ENCODE assay signal across 8 cellular contexts in the genomic region with DNA sequence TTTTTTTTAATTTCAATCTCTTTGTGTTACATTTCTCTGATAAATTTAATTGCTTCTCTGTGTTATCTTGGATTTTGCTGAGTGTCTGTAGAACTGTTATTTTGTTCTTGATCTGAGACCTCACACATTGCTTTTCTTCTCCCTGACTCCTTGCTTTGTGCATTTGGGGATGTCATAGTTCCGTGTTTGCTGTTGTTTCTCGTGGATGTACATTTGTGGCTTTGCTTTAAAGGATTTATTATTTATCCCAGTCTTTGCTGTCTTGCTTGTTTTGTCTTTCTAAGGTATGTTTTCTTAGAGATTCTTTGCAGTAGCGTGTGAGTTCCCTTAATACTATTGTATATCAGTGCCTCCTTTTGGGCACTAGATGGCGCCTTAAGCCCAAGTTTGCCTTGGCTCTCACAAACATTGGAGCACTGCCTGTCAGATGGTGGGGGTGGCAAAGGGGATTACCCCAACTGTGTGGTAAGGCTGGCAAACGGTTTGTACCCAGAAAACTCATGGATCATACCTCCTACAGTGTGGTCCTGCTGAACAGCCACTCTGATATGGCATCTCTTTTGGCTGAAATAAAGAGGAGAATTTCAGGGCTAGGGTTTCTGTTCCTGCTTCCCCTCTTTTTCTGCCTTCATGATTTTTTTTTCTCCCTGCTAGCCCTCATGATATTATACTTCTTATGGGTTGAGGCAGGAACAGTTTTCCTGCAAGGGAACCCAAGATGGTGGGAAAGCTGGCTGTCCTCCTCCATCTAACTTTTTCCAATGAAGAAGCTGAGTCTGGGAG.
DNase-seq lines count a peak whose midpoint lies in the region; ATAC-seq and TF ChIP-seq lines count a peak whose summit lies in the region.

No MANE protein-coding gene starts in this region.

- H3K4me1 Mint-ChIP-seq in CD14-positive monocyte, result peaks cover 4% of the 10 kb centered on the region
- H3K4me1 Mint-ChIP-seq in activated CD4-positive, alpha-beta T cell treated with anti-CD3 and anti-CD28 coated beads, Interleukin-2, amount 10 ng/mL, durations not matched to agents 7 days and 5 days, result peaks cover 13% of the 10 kb centered on the region

- H3K4me3 ChIP-seq in lower lobe of right lung, result no peak overlapping the region

- H3K27me3 ChIP-seq in lower lobe of right lung (ENCODE audit: low read depth), result no peaks in the 10 kb centered on the region

- intact Hi-C loops in CD14-positive monocyte (cut with micrococcal nuclease) (no loop called here), lower lobe of right lung (cut with DNase I) (no loop called here)

- no peak overlapping the region for H3K27ac ChIP-seq in lower lobe of right lung

- H3K4me3 Mint-ChIP-seq in CD14-positive monocyte, result no peak overlapping the region
- H3K4me3 Mint-ChIP-seq in activated CD4-positive, alpha-beta T cell treated with anti-CD3 and anti-CD28 coated beads, Interleukin-2, amount 10 ng/mL, durations not matched to agents 7 days and 5 days, result no peak overlapping the region

- H3K4me1 ChIP-seq in lower lobe of right lung, result no peaks in the 10 kb centered on the region

- TF ChIP-seq CTCF in CD14-positive monocyte (IDR thresholded peaks at IDR 0.05) (peak; percentile 87), lower lobe of right lung (IDR thresholded peaks at IDR 0.05) (peak; percentile 84)

- DNase-seq in CD14-positive monocyte (ENCODE audit: low spot score) (peak; percentile 73), GM19238 (ENCODE audit: insufficient read length, low spot score) (peak; percentile 41), NCI-H446 treated with DMSO at 0.1 percent for 48 hours (lab: John Stamatoyannopoulos, UW) (peak; percentile 35), dermis blood vessel endothelial cell (peak; percentile 83), lower lobe of right lung (peak; percentile 55)
- DNase-seq in activated CD4-positive, alpha-beta T cell treated with anti-CD3 and anti-CD28 coated beads, Interleukin-2, amount 10 ng/mL, durations not matched to agents 7 days and 5 days, result peak; percentile 79
- DNase-seq in stimulated activated CD8-positive, alpha-beta memory T cell treated with anti-CD3 and anti-CD28 coated beads, Interleukin-15, amount 100 ng/mL, for 24 hours (ENCODE audit: low read depth), result peak; percentile 21

- H3K9me3 Mint-ChIP-seq in CD14-positive monocyte, result peaks cover 0 to 8% (median 3%) of the 10 kb centered on the region in 7 donors
- no peaks in the 10 kb centered on the region for H3K9me3 Mint-ChIP-seq in activated CD4-positive, alpha-beta T cell treated with anti-CD3 and anti-CD28 coated beads, Interleukin-2, amount 10 ng/mL, durations not matched to agents 7 days and 5 days

- H3K36me3 Mint-ChIP-seq in CD14-positive monocyte, result peaks cover 3% of the 10 kb centered on the region in 2 donors
- H3K36me3 Mint-ChIP-seq in activated CD4-positive, alpha-beta T cell treated with anti-CD3 and anti-CD28 coated beads, Interleukin-2, amount 10 ng/mL, durations not matched to agents 7 days and 5 days (ENCODE audit: low read depth), result no peaks in the 10 kb centered on the region

- no peaks in the 10 kb centered on the region for H3K9me3 ChIP-seq in lower lobe of right lung

- no peak overlapping the region for H3K27ac Mint-ChIP-seq in CD14-positive monocyte
- no peak overlapping the region for H3K27ac Mint-ChIP-seq in activated CD4-positive, alpha-beta T cell treated with anti-CD3 and anti-CD28 coated beads, Interleukin-2, amount 10 ng/mL, durations not matched to agents 7 days and 5 days

- ATAC-seq in HG03280 (IDR thresholded peaks at IDR 0.05; ENCODE audit: unreplicated experiment), result peak; percentile 98
- peak; percentile 91 to 93 for ATAC-seq in lower lobe of right lung

- peaks cover 0 to 2% (median 0%) of the 10 kb centered on the region in 3 donors for H3K27me3 Mint-ChIP-seq in CD14-positive monocyte (ENCODE audit: low read depth in 3 of 3)
- no peaks in the 10 kb centered on the region for H3K27me3 Mint-ChIP-seq in activated CD4-positive, alpha-beta T cell treated with anti-CD3 and anti-CD28 coated beads, Interleukin-2, amount 10 ng/mL, durations not matched to agents 7 days and 5 days

- CTCF ChIA-PET in activated CD4-positive, alpha-beta T cell treated with anti-CD3 and anti-CD28 coated beads, Interleukin-2, amount 10 ng/mL, durations not matched to agents 7 days and 5 days (lab: Charles Lee), result interaction anchor here (0.6 to 1.4 kb wide), 4 partner anchors 11 to 187 kb away, joined by 3 to 6 read pairs (median 4); no protein-coding TSS in a partner anchor

- POLR2A ChIA-PET in activated CD4-positive, alpha-beta T cell treated with anti-CD3 and anti-CD28 coated beads, Interleukin-2, amount 10 ng/mL, durations not matched to agents 7 days and 5 days (lab: Charles Lee), result interaction anchor here (0.6 kb wide), 1 partner anchor 140 kb away, joined by 4 read pairs; no protein-coding TSS in a partner anchor

- no peaks in the 10 kb centered on the region for H3K36me3 ChIP-seq in lower lobe of right lung

Comparison
In these comparisons a context has a peak if more than half of its experiments do, and no peak if none do; other contexts are left out.
1. DNase-seq: peak in every context shown above with its lines; median percentile 83 in dermis blood vessel endothelial cell; 79 in activated CD4-positive, alpha-beta T cell treated with anti-CD3 and anti-CD28 coated beads, Interleukin-2, amount 10 ng/mL, durations not matched to agents 7 days and 5 days; 73 in CD14-positive monocyte; 55 in lower lobe of right lung; 41 in GM19238; 35 in NCI-H446 treated with DMSO at 0.1 percent for 48 hours; 21 in stimulated activated CD8-positive, alpha-beta memory T cell treated with anti-CD3 and anti-CD28 coated beads, Interleukin-15, amount 100 ng/mL, for 24 hours.